Comparison of ENCODE assay signal across 9 cellular contexts in genomic region chr5:62341783-62342475, GRCh38. TPM values are rescaled to one million over a fixed set of nuclear protein-coding genes. Genes with fewer than 3 reads are reported as not detected.
DNase-seq lines count a peak whose midpoint lies in the region; ATAC-seq and TF ChIP-seq lines count a peak whose summit lies in the region.
"Had no signal": no experiment of that assay in that cellular context is flagged by ENCODE, and none has a peak within 500 bp of the region (broad histone marks: within the 10 kb centered on the region; RNA-seq: fewer than 3 reads in every experiment).

No MANE protein-coding gene starts in this region.

- no peak for TF ChIP-seq CTCF in chondrocyte (IDR thresholded peaks at IDR 0.05)

- H3K9me3 Mint-ChIP-seq in chondrocyte (ENCODE audit: low read depth) = no peaks in the 10 kb centered on the region

- H3K36me3 Mint-ChIP-seq in chondrocyte (ENCODE audit: low read depth) = no peaks in the 10 kb centered on the region

- H3K4me1 Mint-ChIP-seq in chondrocyte (ENCODE audit: low read depth) = peaks cover 4% of the 10 kb centered on the region

- no peak overlapping the region for H3K27ac Mint-ChIP-seq in chondrocyte (ENCODE audit: unreplicated experiment)

- peak; percentile 40 for DNase-seq in chondrocyte (ENCODE audit: low spot score)
- DNase-seq in cerebellar cortex (ENCODE audit: low spot score) = no peak
- DNase-seq in C1 segment of cervical spinal cord (lab: John Stamatoyannopoulos, UW) = no peak
- no peak for DNase-seq in DMS79 treated with DMSO at 0.1 percent for 48 hours (lab: John Stamatoyannopoulos, UW)
- no peak for DNase-seq in T1000 (lab: John Stamatoyannopoulos, UW)
- DNase-seq: substantia nigra had no signal

- ATAC-seq in GM18517 (IDR thresholded peaks at IDR 0.05; ENCODE audit: unreplicated experiment) (peak; percentile 65), GM21515 (IDR thresholded peaks at IDR 0.05; ENCODE audit: unreplicated experiment) (peak; percentile 75), HG03378 (IDR thresholded peaks at IDR 0.05; ENCODE audit: unreplicated experiment) (peak; percentile 49)

- H3K27me3 Mint-ChIP-seq in chondrocyte (ENCODE audit: low read depth) = no peaks in the 10 kb centered on the region

- no peak overlapping the region for H3K4me3 Mint-ChIP-seq in chondrocyte (ENCODE audit: unreplicated experiment)

RNA-seq across cellular contexts. Expression of gene KIF2A, which starts 35.9 kb away (rescaled TPM):
- 34.5 to 37.7 TPM (median 37.3 TPM) in 3 replicates for total RNA-seq in chondrocyte
